In genomic region chr9:30722065-30722464, GRCh38 we compare ENCODE assay signal across 21 cellular contexts.
DNase-seq lines count a peak whose midpoint lies in the region; ATAC-seq, FAIRE-seq and TF ChIP-seq lines count a peak whose summit lies in the region.
"Had no signal": no experiment of that assay in that cellular context is flagged by ENCODE, and none has a peak within 500 bp of the region (broad histone marks: within the 10 kb centered on the region; RNA-seq: fewer than 3 reads in every experiment).

No MANE protein-coding gene starts in this region.

- DNase-seq in GM23338 (ENCODE audit: low spot score): no peak
- DNase-seq in astrocyte (ENCODE audit: low read depth): no peak
- peak; percentile 86 for DNase-seq in left kidney (ENCODE audit: low read depth, low spot score)
- DNase-seq in neuronal stem cell (ENCODE audit: low spot score): no peak
- DNase-seq in GM13976 (ENCODE audit: low spot score): no peak
- no peak for DNase-seq in HTR-8/SVneo (ENCODE audit: insufficient read length, low spot score)
- DNase-seq in mucosa of descending colon: no peak
- DNase-seq: C1 segment of cervical spinal cord; Calu3; CD4-positive, alpha-beta T cell; DMS 273 treated with DMSO at 0.1 percent for 48 hours; DMS79; GM23248; HCEC 1CT; HFFc6 had no signal

- no peaks in the 10 kb centered on the region for H3K9me3 Mint-ChIP-seq in GM23338
- H3K9me3 Mint-ChIP-seq in astrocyte (ENCODE audit: unreplicated experiment): no peaks in the 10 kb centered on the region

- intact Hi-C loops in mucosa of descending colon (cut with DNase I, micrococcal nuclease): no loop called here

- H3K4me3 Mint-ChIP-seq in GM23338: no peak overlapping the region
- H3K4me3 Mint-ChIP-seq in astrocyte (ENCODE audit: unreplicated experiment): no peak overlapping the region
- H3K4me3 Mint-ChIP-seq: B cell; CD4-positive, alpha-beta T cell; HFFc6 had no signal

- H3K14ac ChIP-seq in neuronal stem cell (ENCODE audit: low read length): no peak overlapping the region

- no peaks in the 10 kb centered on the region for H3K36me3 Mint-ChIP-seq in GM23338 (ENCODE audit: low read depth)
- no peaks in the 10 kb centered on the region for H3K36me3 Mint-ChIP-seq in astrocyte (ENCODE audit: low read depth, unreplicated experiment)

- no peaks in the 10 kb centered on the region for H3K9me2 ChIP-seq in GM23338 (ENCODE audit: insufficient read depth)

- H4K91ac ChIP-seq in neuronal stem cell (ENCODE audit: low read depth, low read length, poor library complexity): no peak overlapping the region

- ATAC-seq in GM23338: no peak; the same call in 2 of the 3 replicates
- ATAC-seq in mucosa of descending colon: no peak
- ATAC-seq in GM18909 (IDR thresholded peaks at IDR 0.05; ENCODE audit: poor library complexity, unreplicated experiment): no peak
- ATAC-seq: K562 had no signal

- no peak overlapping the region for H3K9ac ChIP-seq in astrocyte (ENCODE audit: low read length)
- H3K9ac ChIP-seq in neuronal stem cell (ENCODE audit: low read depth, low read length, poor library complexity): no peak overlapping the region
- H3K9ac ChIP-seq: GM23248 had no signal

- TF ChIP-seq CTCF in GM23338 (conservative IDR thresholded peaks at IDR 0.05; ENCODE audit: low read depth in 2 of 2) (no peak), astrocyte (IDR thresholded peaks at IDR 0.05; ENCODE audit: insufficient read depth, low read depth, low read length) (no peak), GM13976 (IDR thresholded peaks at IDR 0.05; ENCODE audit: borderline replicate concordance, control extremely low read depth, extremely low read depth, insufficient read depth, missing control alignments) (no peak), mucosa of descending colon (IDR thresholded peaks at IDR 0.05) (no peak)

- H3K79me2 ChIP-seq in GM23338 (replicated peaks; ENCODE audit: insufficient read depth) (no peaks in the 10 kb centered on the region), astrocyte (ENCODE audit: insufficient read depth, low read length) (no peaks in the 10 kb centered on the region)

- FAIRE-seq in astrocyte (lab: Jason Lieb, UNC): no peak
- no peak for FAIRE-seq in HTR-8/SVneo (lab: Jason Lieb, UNC)
- FAIRE-seq: A204.1, G401.6, GM12891, K562 had no signal

- no peaks in the 10 kb centered on the region for H3K36me3 ChIP-seq in GM23338 (ENCODE audit: insufficient read depth)
- H3K36me3 ChIP-seq in astrocyte (ENCODE audit: insufficient read depth, low read length): no peaks in the 10 kb centered on the region
- no peaks in the 10 kb centered on the region for H3K36me3 ChIP-seq in neuronal stem cell (replicated peaks in 1 of 2; ENCODE audit: control insufficient read depth in 2 of 2, insufficient read depth in 2 of 2, low read length in 2 of 2)
- H3K36me3 ChIP-seq in mucosa of descending colon (ENCODE audit: low read depth): no peaks in the 10 kb centered on the region

- WGBS in neuronal stem cell (ENCODE audit: extremely low coverage in 2 of 2, insufficient read length in 2 of 2, insufficient replicate concordance in 1 of 2), 2 donors: no CpG with 5 or more reads among the region's 5 CpGs

- H3K4me3 ChIP-seq in GM23338: no peak overlapping the region
- H3K4me3 ChIP-seq in astrocyte (ENCODE audit: insufficient read depth, low read depth, low read length): no peak overlapping the region
- H3K4me3 ChIP-seq in neuronal stem cell (ENCODE audit: low read length in 2 of 2): no peak overlapping the region
- H3K4me3 ChIP-seq in mucosa of descending colon: no peak overlapping the region
- H3K4me3 ChIP-seq: GM23248, K562 had no signal

- H3K4me2 ChIP-seq in GM23338 (no peak overlapping the region), astrocyte (ENCODE audit: low read length) (no peak overlapping the region), neuronal stem cell (ENCODE audit: insufficient read depth, low read length, poor library complexity, severe bottlenecking) (no peak overlapping the region)

- H3K4ac ChIP-seq in neuronal stem cell (ENCODE audit: low read length): no peak overlapping the region

- no peaks in the 10 kb centered on the region for H3F3A ChIP-seq in GM23338 (replicated peaks; ENCODE audit: low read depth)

- H4K20me1 ChIP-seq in GM23338 (replicated peaks; ENCODE audit: insufficient read depth): no peaks in the 10 kb centered on the region
- no peaks in the 10 kb centered on the region for H4K20me1 ChIP-seq in astrocyte (ENCODE audit: insufficient read depth, low read length)

- H3K27ac ChIP-seq in GM23338 (ENCODE audit: low read depth) (no peak overlapping the region), astrocyte (ENCODE audit: low read depth, low read length) (no peak overlapping the region), neuronal stem cell (replicated peaks; ENCODE audit: low read length) (no peak overlapping the region)
- H3K27ac ChIP-seq: GM23248 had no signal

- no peak overlapping the region for H3K18ac ChIP-seq in neuronal stem cell (ENCODE audit: low read length)

- H3K4me1 ChIP-seq in GM23338 (ENCODE audit: insufficient read depth) (peaks cover 7% of the 10 kb centered on the region; the same call in 1 of the 2 replicates), astrocyte (ENCODE audit: insufficient read depth, low read length) (no peaks in the 10 kb centered on the region), neuronal stem cell (ENCODE audit: control insufficient read depth in 2 of 2, insufficient read depth in 1 of 2, low read depth in 1 of 2, low read length in 2 of 2) (peaks cover 3 to 5% of the 10 kb centered on the region in 2 donors), mucosa of descending colon (ENCODE audit: low read depth) (no peaks in the 10 kb centered on the region)

- no peak overlapping the region for H3K23ac ChIP-seq in neuronal stem cell (ENCODE audit: low read depth, low read length, poor library complexity)

- no peak overlapping the region for H4K8ac ChIP-seq in neuronal stem cell (ENCODE audit: low read depth, low read length)

- no peak overlapping the region for H2BK15ac ChIP-seq in neuronal stem cell (ENCODE audit: low read length)

- no peak overlapping the region for H2BK5ac ChIP-seq in neuronal stem cell (ENCODE audit: low read length)

- peaks cover 7% of the 10 kb centered on the region; the same call in 2 of the 3 replicates for H3K4me1 Mint-ChIP-seq in GM23338
- H3K4me1 Mint-ChIP-seq in astrocyte (ENCODE audit: low read depth, unreplicated experiment): peaks cover 35% of the 10 kb centered on the region
- H3K4me1 Mint-ChIP-seq: B cell had no signal

- H3K9me3 ChIP-seq in astrocyte (ENCODE audit: insufficient read depth, low read depth, low read length) (no peaks in the 10 kb centered on the region), neuronal stem cell (replicated peaks in 1 of 2; ENCODE audit: control insufficient read depth in 2 of 2, insufficient read depth in 1 of 2, low read depth in 1 of 2, low read length in 2 of 2) (no peaks in the 10 kb centered on the region), mucosa of descending colon (no peaks in the 10 kb centered on the region)

- H3K27me3 Mint-ChIP-seq in GM23338 (ENCODE audit: insufficient read depth, low read depth, poor library complexity) (no peaks in the 10 kb centered on the region), astrocyte (ENCODE audit: low read depth, unreplicated experiment) (no peaks in the 10 kb centered on the region)
- H3K27me3 Mint-ChIP-seq: B cell; CD4-positive, alpha-beta T cell had no signal

- no peak overlapping the region for H2BK12ac ChIP-seq in neuronal stem cell (ENCODE audit: low read length)

- H3K27me3 ChIP-seq in GM23338 (ENCODE audit: insufficient read depth) (no peaks in the 10 kb centered on the region), astrocyte (ENCODE audit: insufficient read depth, low read length) (no peaks in the 10 kb centered on the region), neuronal stem cell (ENCODE audit: control insufficient read depth in 3 of 3, insufficient read depth in 3 of 3, low read depth in 1 of 3, low read length in 3 of 3) (no peaks in the 10 kb centered on the region)

- H2BK120ac ChIP-seq in neuronal stem cell (ENCODE audit: low read depth, low read length): no peak overlapping the region

- H2AFZ ChIP-seq in GM23338 (peak overlapping the region; percentile 85), astrocyte (ENCODE audit: low read depth, low read length) (no peak overlapping the region), neuronal stem cell (ENCODE audit: low read length) (peak overlapping the region; percentile 76)
- H2AFZ ChIP-seq: GM23248 had no signal

- H3K27ac Mint-ChIP-seq in GM23338 (no peak overlapping the region), astrocyte (ENCODE audit: unreplicated experiment) (peak overlapping the region; percentile 98)
- H3K27ac Mint-ChIP-seq: B cell; CD4-positive, alpha-beta T cell; HFFc6 had no signal

- no peaks in the 10 kb centered on the region for H3K79me1 ChIP-seq in neuronal stem cell (ENCODE audit: low read depth, low read length)

- no peak overlapping the region for H2AK5ac ChIP-seq in neuronal stem cell (ENCODE audit: low read depth, low read length)

- in situ Hi-C loops in GM13976 (cut with MboI; ENCODE audit: low sequenced_read_pairs, unreplicated experiment): no loop called here

TF ChIP-seq in GM23338, 12 proteins besides CTCF, POLR2A, EP300 and RAD21 (continues in another document):
- TF ChIP-seq, protein P1, sequence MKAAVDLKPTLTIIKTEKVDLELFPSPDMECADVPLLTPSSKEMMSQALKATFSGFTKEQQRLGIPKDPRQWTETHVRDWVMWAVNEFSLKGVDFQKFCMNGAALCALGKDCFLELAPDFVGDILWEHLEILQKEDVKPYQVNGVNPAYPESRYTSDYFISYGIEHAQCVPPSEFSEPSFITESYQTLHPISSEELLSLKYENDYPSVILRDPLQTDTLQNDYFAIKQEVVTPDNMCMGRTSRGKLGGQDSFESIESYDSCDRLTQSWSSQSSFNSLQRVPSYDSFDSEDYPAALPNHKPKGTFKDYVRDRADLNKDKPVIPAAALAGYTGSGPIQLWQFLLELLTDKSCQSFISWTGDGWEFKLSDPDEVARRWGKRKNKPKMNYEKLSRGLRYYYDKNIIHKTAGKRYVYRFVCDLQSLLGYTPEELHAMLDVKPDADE (IDR thresholded peaks at IDR 0.05): no peak
- TF ChIP-seq ZNF331 (CRISPR knock-in tag; IDR thresholded peaks at IDR 0.05; ENCODE audit: low read depth): no peak
- no peak for TF ChIP-seq EZH2 (IDR thresholded peaks at IDR 0.05; ENCODE audit: low read depth, unreplicated experiment)
- TF ChIP-seq POLR2AphosphoS5 (IDR thresholded peaks at IDR 0.05; ENCODE audit: low read depth): no peak
- no peak for TF ChIP-seq STAT1 (IDR thresholded peaks at IDR 0.05; ENCODE audit: unreplicated experiment)
- TF ChIP-seq EZH2phosphoT487 (IDR thresholded peaks at IDR 0.05; ENCODE audit: unreplicated experiment): no peak
- TF ChIP-seq CREB1 (CRISPR knock-in tag; IDR thresholded peaks at IDR 0.05; ENCODE audit: low read depth): no peak
- TF ChIP-seq NANOG (IDR thresholded peaks at IDR 0.05; ENCODE audit: borderline replicate concordance): no peak
